1 cellular context compared by ENCODE assay signal in the genomic region with DNA sequence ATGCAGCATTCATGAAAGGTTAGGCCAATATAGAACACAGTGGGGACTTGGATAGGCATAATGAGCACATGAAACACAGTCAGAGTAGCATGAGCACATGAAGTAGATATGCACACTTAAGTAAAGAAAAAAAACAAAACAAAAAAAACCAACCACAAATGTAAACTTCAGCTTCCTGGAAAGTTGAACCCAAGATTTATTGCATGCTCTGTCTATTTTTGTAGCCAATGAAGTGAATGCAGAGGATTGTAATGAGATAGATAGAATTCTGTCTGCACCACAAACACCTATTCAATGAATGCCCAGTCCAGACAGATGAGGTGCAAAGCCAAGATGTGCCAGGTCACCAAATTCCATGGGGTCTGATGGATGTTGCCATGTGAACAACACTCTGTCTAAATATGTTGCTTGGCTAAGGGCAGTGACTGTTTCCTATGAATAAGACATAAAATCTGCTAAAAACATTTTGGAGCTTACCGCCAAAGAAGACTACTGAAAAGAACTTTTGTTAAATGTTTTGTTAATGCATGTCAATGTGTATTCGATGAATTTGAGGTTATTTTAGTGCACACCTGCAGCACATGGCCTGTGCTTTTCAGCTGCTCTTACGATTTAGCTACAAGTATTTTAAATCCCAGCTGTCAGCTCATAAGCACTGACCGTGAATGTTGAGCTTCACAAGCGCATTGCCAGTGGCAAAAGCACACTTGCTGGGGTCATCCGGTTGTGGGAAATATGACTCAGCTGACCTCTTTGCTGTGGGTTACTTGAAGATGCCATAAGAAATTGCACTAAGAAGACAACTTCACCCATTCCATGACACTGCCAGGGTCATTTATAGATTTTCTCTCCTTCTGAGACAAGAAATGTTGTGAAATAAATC.
TF ChIP-seq lines count a peak whose summit lies in the region.

No MANE protein-coding gene starts in this region.

TF ChIP-seq in GM23338, 12 proteins besides CTCF, POLR2A, EP300 and RAD21 (continued from another document):
- TF ChIP-seq, protein P1, sequence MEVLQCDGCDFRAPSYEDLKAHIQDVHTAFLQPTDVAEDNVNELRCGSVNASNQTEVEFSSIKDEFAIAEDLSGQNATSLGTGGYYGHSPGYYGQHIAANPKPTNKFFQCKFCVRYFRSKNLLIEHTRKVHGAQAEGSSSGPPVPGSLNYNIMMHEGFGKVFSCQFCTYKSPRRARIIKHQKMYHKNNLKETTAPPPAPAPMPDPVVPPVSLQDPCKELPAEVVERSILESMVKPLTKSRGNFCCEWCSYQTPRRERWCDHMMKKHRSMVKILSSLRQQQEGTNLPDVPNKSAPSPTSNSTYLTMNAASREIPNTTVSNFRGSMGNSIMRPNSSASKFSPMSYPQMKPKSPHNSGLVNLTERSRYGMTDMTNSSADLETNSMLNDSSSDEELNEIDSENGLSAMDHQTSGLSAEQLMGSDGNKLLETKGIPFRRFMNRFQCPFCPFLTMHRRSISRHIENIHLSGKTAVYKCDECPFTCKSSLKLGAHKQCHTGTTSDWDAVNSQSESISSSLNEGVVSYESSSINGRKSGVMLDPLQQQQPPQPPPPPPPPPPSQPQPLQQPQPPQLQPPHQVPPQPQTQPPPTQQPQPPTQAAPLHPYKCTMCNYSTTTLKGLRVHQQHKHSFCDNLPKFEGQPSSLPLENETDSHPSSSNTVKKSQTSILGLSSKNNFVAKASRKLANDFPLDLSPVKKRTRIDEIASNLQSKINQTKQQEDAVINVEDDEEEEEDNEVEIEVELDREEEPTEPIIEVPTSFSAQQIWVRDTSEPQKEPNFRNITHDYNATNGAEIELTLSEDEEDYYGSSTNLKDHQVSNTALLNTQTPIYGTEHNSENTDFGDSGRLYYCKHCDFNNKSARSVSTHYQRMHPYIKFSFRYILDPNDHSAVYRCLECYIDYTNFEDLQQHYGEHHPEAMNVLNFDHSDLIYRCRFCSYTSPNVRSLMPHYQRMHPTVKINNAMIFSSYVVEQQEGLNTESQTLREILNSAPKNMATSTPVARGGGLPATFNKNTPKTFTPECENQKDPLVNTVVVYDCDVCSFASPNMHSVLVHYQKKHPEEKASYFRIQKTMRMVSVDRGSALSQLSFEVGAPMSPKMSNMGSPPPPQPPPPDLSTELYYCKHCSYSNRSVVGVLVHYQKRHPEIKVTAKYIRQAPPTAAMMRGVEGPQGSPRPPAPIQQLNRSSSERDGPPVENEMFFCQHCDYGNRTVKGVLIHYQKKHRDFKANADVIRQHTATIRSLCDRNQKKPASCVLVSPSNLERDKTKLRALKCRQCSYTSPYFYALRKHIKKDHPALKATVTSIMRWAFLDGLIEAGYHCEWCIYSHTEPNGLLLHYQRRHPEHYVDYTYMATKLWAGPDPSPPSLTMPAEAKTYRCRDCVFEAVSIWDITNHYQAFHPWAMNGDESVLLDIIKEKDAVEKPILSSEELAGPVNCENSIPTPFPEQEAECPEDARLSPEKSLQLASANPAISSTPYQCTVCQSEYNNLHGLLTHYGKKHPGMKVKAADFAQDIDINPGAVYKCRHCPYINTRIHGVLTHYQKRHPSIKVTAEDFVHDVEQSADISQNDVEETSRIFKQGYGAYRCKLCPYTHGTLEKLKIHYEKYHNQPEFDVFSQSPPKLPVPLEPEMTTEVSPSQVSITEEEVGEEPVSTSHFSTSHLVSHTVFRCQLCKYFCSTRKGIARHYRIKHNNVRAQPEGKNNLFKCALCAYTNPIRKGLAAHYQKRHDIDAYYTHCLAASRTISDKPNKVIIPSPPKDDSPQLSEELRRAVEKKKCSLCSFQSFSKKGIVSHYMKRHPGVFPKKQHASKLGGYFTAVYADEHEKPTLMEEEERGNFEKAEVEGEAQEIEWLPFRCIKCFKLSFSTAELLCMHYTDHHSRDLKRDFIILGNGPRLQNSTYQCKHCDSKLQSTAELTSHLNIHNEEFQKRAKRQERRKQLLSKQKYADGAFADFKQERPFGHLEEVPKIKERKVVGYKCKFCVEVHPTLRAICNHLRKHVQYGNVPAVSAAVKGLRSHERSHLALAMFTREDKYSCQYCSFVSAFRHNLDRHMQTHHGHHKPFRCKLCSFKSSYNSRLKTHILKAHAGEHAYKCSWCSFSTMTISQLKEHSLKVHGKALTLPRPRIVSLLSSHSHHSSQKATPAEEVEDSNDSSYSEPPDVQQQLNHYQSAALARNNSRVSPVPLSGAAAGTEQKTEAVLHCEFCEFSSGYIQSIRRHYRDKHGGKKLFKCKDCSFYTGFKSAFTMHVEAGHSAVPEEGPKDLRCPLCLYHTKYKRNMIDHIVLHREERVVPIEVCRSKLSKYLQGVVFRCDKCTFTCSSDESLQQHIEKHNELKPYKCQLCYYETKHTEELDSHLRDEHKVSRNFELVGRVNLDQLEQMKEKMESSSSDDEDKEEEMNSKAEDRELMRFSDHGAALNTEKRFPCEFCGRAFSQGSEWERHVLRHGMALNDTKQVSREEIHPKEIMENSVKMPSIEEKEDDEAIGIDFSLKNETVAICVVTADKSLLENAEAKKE (CRISPR knock-in tag; IDR thresholded peaks at IDR 0.05), result no peak
